Comparison of ENCODE assay signal across 11 cellular contexts in genomic region chr1:214957330-214958137, GRCh38.
A peak's percentile ranks its signal among the peaks of the same experiment; 100 is the strongest.
DNase-seq lines count a peak whose midpoint lies in the region; TF ChIP-seq lines count a peak whose summit lies in the region.
"Had no signal": no experiment of that assay in that cellular context is flagged by ENCODE, and none has a peak within 500 bp of the region (broad histone marks: within the 10 kb centered on the region; RNA-seq: fewer than 3 reads in every experiment).

No MANE protein-coding gene starts in this region.

- H3K36me3 ChIP-seq in A673 (ENCODE audit: insufficient read depth, low read length, poor library complexity, severe bottlenecking) = no peaks in the 10 kb centered on the region
- H3K36me3 ChIP-seq: BE2C, transverse colon had no signal

- POLR2A ChIA-PET in A673 (lab: Charles Lee; ENCODE audit: low non-redundant PET) = no interaction called here

- intact Hi-C loops in A673 (cut with micrococcal nuclease; ENCODE audit: unreplicated experiment) = no loop called here

- H3K27ac ChIP-seq in A673 (ENCODE audit: low read depth, low read length, poor library complexity, severe bottlenecking) = peak overlapping the region; percentile 43
- H3K27ac ChIP-seq: coronary artery, transverse colon had no signal

- H3K4me1 ChIP-seq in A673 (ENCODE audit: insufficient read depth, low read length, poor library complexity, severe bottlenecking) = peaks cover 8% of the 10 kb centered on the region
- H3K4me1 ChIP-seq: BE2C, transverse colon had no signal

- H3K27me3 ChIP-seq in A673 (replicated peaks; ENCODE audit: insufficient read depth, low read depth, low read length, poor library complexity) = peaks cover 11% of the 10 kb centered on the region
- H3K27me3 ChIP-seq: transverse colon had no signal

- DNase-seq in A673 (ENCODE audit: low spot score) = peak; percentile 88
- peak; percentile 98 for DNase-seq in HS-5 (ENCODE audit: low read depth)
- peak; percentile 69 for DNase-seq in T1000 (lab: John Stamatoyannopoulos, UW)
- peak; percentile 61 for DNase-seq in glomerular visceral epithelial cell (ENCODE audit: extremely low spot score)
- DNase-seq in NK-92 (lab: John Stamatoyannopoulos, UW; ENCODE audit: unreplicated experiment) = no peak
- DNase-seq in globus pallidus (ENCODE audit: low spot score) = no peak
- DNase-seq in DMS53 treated with DMSO at 0.1 percent for 48 hours (lab: John Stamatoyannopoulos, UW; ENCODE audit: unreplicated experiment) = no peak
- no peak for DNase-seq in GM19238 (ENCODE audit: insufficient read length, low spot score)
- DNase-seq: BE2C, transverse colon had no signal

- CTCF ChIA-PET in A673 (lab: Charles Lee) = interaction anchor here (0.6 kb wide), 1 partner anchor 42 kb away, joined by 3 read pairs; no protein-coding TSS in a partner anchor

- no peaks in the 10 kb centered on the region for H3K9me3 ChIP-seq in A673 (ENCODE audit: low read depth, low read length, poor library complexity, severe bottlenecking)
- H3K9me3 ChIP-seq: BE2C, transverse colon had no signal

- no peak for TF ChIP-seq CTCF in A673 (conservative IDR thresholded peaks at IDR 0.05; ENCODE audit: low read depth, low read length)

- BruUV-seq in A673 (replicated peaks; lab: Mats Ljungman, UMichigan) = TSS peak; percentile 85

- H3K4me3 ChIP-seq in A673 (ENCODE audit: low read depth, low read length, poor library complexity, severe bottlenecking) = no peak overlapping the region
- H3K4me3 ChIP-seq: coronary artery, transverse colon had no signal

Comparison
In these comparisons a context has a peak if more than half of its experiments do, and no peak if none do; other contexts are left out.
1. DNase-seq: peak in A673 (single experiment), HS-5 (single experiment), T1000 (single experiment) and glomerular visceral epithelial cell (single experiment); none in NK-92 (single experiment), globus pallidus (single experiment), DMS53 treated with DMSO at 0.1 percent for 48 hours (single experiment) and GM19238 (single experiment).